ENCODE assay signal across 18 cellular contexts in genomic region chrX:12360389-12360788, GRCh38.
DNase-seq lines count a peak whose midpoint lies in the region; ATAC-seq, FAIRE-seq and TF ChIP-seq lines count a peak whose summit lies in the region.
"Had no signal": no experiment of that assay in that cellular context is flagged by ENCODE, and none has a peak within 500 bp of the region (broad histone marks: within the 10 kb centered on the region; RNA-seq: fewer than 3 reads in every experiment).

No MANE protein-coding gene starts in this region.

- H4K20me1 ChIP-seq in endothelial cell of umbilical vein (replicated peaks; ENCODE audit: control insufficient read depth, extremely low read depth, insufficient read depth, low read length), result no peaks in the 10 kb centered on the region

- H3K9ac ChIP-seq in endothelial cell of umbilical vein (replicated peaks; ENCODE audit: extremely low read depth, insufficient read depth, low read length), result peak overlapping the region; percentile 16

- no TSS peak for BruUV-seq in endothelial cell of umbilical vein (replicated peaks; lab: Mats Ljungman, UMichigan)

- H3K9me1 ChIP-seq in endothelial cell of umbilical vein (replicated peaks; ENCODE audit: control insufficient read depth, extremely low read depth, insufficient read depth, low read length), result no peaks in the 10 kb centered on the region

- no peaks in the 10 kb centered on the region for H3K79me2 ChIP-seq in endothelial cell of umbilical vein (ENCODE audit: control insufficient read depth, insufficient read depth, low read length)

- DNase-seq in COLO829 (ENCODE audit: low spot score), result peak; percentile 5
- DNase-seq in NOMO-1 treated with DMSO at 0.1 percent for 48 hours (lab: John Stamatoyannopoulos, UW; ENCODE audit: unreplicated experiment), result peak; percentile 73
- peak; percentile 57 for DNase-seq in endothelial cell of umbilical vein (ENCODE audit: low read depth, low spot score)
- peak; percentile 28 for DNase-seq in non-pigmented ciliary epithelial cell (ENCODE audit: low read depth)
- DNase-seq: activated CD8-positive, alpha-beta memory T cell treated with anti-CD3 and anti-CD28 coated beads for 24 hours; activated naive CD4-positive, alpha-beta T cell treated with Interleukin-2 at 50 U/mL for 16 hours; colonic mucosa; gastrocnemius medialis; immature natural killer cell; NCI-H1436; NCI-H69; right lobe of liver; SIG-M5; stomach had no signal

- intact Hi-C loops in endothelial cell of umbilical vein (cut with micrococcal nuclease), result no loop called here

- TF ChIP-seq POLR2A in endothelial cell of umbilical vein (IDR thresholded peaks at IDR 0.05; ENCODE audit: low read depth, low read length), result no peak

- no peaks in the 10 kb centered on the region for H3K27me3 ChIP-seq in endothelial cell of umbilical vein (ENCODE audit: control insufficient read depth in 2 of 2, insufficient read depth in 2 of 2, low read length in 2 of 2)
- H3K27me3 ChIP-seq: colonic mucosa, gastrocnemius medialis, right lobe of liver, stomach had no signal

- CTCF ChIA-PET in endothelial cell of umbilical vein (lab: Charles Lee), result no interaction called here

- no peak overlapping the region for H3K4me3 ChIP-seq in endothelial cell of umbilical vein (replicated peaks in 1 of 3; ENCODE audit: insufficient read depth in 1 of 3, low read depth in 1 of 3, low read length in 3 of 3)
- H3K4me3 ChIP-seq: colonic mucosa, gastrocnemius medialis, right lobe of liver, stomach had no signal

- no peaks in the 10 kb centered on the region for H3K36me3 ChIP-seq in endothelial cell of umbilical vein (ENCODE audit: control insufficient read depth in 2 of 2, extremely low read depth in 1 of 2, insufficient read depth in 2 of 2, low read length in 2 of 2)
- H3K36me3 ChIP-seq: colonic mucosa, gastrocnemius medialis, right lobe of liver, stomach had no signal

- no peak for TF ChIP-seq CTCF in endothelial cell of umbilical vein (IDR thresholded peaks at IDR 0.05; ENCODE audit: extremely low read depth in 1 of 2, insufficient read depth in 1 of 2, low read depth in 1 of 2, low read length in 2 of 2)

- ATAC-seq in GM21786 (IDR thresholded peaks at IDR 0.05; ENCODE audit: unreplicated experiment) (no peak), GM18868 (IDR thresholded peaks at IDR 0.05; ENCODE audit: unreplicated experiment) (no peak), HG02884 (IDR thresholded peaks at IDR 0.05; ENCODE audit: unreplicated experiment) (no peak), GM18861 (IDR thresholded peaks at IDR 0.05; ENCODE audit: unreplicated experiment) (no peak)
- ATAC-seq: gastrocnemius medialis, right lobe of liver had no signal

- POLR2A ChIA-PET in endothelial cell of umbilical vein (lab: Charles Lee), result no interaction called here

- dilution Hi-C loops in endothelial cell of umbilical vein (cut with MboI; ENCODE audit: extremely low pct_ligation_motif_present, low sequenced_read_pairs), result no loop called here

- H3K4me2 ChIP-seq in endothelial cell of umbilical vein (ENCODE audit: insufficient read depth, low read length), result peak overlapping the region; percentile 47

- H2AFZ ChIP-seq in endothelial cell of umbilical vein (ENCODE audit: low read depth, low read length), result no peak overlapping the region

- peaks cover 14% of the 10 kb centered on the region for H3K4me1 ChIP-seq in endothelial cell of umbilical vein (ENCODE audit: control insufficient read depth, extremely low read depth, insufficient read depth, low read length)
- H3K4me1 ChIP-seq: colonic mucosa, gastrocnemius medialis, right lobe of liver, stomach had no signal

- FAIRE-seq in endothelial cell of umbilical vein (lab: Jason Lieb, UNC), result peak; percentile 95

- no peaks in the 10 kb centered on the region for H3K9me3 ChIP-seq in endothelial cell of umbilical vein (replicated peaks; ENCODE audit: control insufficient read depth, insufficient read depth, low read length)
- H3K9me3 ChIP-seq: colonic mucosa, gastrocnemius medialis, right lobe of liver, stomach had no signal

- H3K27ac ChIP-seq in endothelial cell of umbilical vein (ENCODE audit: insufficient read depth, low read depth, low read length), result peak overlapping the region; percentile 75
- H3K27ac ChIP-seq: colonic mucosa, gastrocnemius medialis, right lobe of liver, stomach had no signal

TF ChIP-seq in endothelial cell of umbilical vein, 7 proteins besides CTCF, POLR2A, EP300 and RAD21:
- TF ChIP-seq MAX (IDR thresholded peaks at IDR 0.05; ENCODE audit: insufficient read depth, insufficient read length) (no peak), POLR2AphosphoS5 (IDR thresholded peaks at IDR 0.05; ENCODE audit: insufficient read depth, low read depth, low read length) (no peak), FOS (IDR thresholded peaks at IDR 0.05; ENCODE audit: borderline replicate concordance, insufficient read depth, low read length) (peak; percentile 61), JUN (IDR thresholded peaks at IDR 0.05; ENCODE audit: borderline replicate concordance, insufficient read depth, insufficient read length, low read depth) (peak; percentile 7), GATA2 (IDR thresholded peaks at IDR 0.05; ENCODE audit: insufficient read depth, insufficient read length, low read depth, low read length) (peak; percentile 46), MYC (IDR thresholded peaks at IDR 0.05; ENCODE audit: low read depth, low read length) (no peak), EZH2 (IDR thresholded peaks at IDR 0.05; ENCODE audit: borderline replicate concordance, low read depth, low read length, severe bottlenecking) (no peak)

Comparison
In these comparisons a context has a peak if more than half of its experiments do, and no peak if none do; other contexts are left out.
1. DNase-seq: peak in every context shown above with its lines; median percentile 73 in NOMO-1 treated with DMSO at 0.1 percent for 48 hours; 57 in endothelial cell of umbilical vein; 28 in non-pigmented ciliary epithelial cell; 5 in COLO829.